Comparison of ENCODE assay signal across 1 cellular context in the genomic region with DNA sequence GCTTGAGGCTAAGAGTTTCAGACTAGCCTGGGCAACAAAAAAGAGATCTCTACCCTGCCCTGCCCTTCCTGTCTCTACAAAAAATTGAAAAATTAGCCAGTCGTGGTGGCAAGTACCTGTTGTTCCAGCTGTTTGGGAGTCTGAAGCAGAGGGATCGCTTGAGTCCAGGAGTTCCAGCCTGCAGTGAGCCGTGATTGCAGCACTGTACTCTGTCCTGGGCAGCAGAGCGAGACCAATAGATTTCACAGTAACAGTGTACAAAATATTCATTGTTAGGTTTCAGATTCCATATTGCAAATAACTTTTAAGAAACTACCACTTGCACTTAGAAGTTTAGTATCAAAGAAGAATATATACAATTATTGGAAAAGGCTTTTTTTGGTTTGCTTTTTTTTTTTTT.
TF ChIP-seq lines count a peak whose summit lies in the region.

No MANE protein-coding gene starts in this region.

TF ChIP-seq in HepG2, 621 proteins besides CTCF, POLR2A, EP300 and RAD21 (continued from another document):
- TF ChIP-seq, protein P1, sequence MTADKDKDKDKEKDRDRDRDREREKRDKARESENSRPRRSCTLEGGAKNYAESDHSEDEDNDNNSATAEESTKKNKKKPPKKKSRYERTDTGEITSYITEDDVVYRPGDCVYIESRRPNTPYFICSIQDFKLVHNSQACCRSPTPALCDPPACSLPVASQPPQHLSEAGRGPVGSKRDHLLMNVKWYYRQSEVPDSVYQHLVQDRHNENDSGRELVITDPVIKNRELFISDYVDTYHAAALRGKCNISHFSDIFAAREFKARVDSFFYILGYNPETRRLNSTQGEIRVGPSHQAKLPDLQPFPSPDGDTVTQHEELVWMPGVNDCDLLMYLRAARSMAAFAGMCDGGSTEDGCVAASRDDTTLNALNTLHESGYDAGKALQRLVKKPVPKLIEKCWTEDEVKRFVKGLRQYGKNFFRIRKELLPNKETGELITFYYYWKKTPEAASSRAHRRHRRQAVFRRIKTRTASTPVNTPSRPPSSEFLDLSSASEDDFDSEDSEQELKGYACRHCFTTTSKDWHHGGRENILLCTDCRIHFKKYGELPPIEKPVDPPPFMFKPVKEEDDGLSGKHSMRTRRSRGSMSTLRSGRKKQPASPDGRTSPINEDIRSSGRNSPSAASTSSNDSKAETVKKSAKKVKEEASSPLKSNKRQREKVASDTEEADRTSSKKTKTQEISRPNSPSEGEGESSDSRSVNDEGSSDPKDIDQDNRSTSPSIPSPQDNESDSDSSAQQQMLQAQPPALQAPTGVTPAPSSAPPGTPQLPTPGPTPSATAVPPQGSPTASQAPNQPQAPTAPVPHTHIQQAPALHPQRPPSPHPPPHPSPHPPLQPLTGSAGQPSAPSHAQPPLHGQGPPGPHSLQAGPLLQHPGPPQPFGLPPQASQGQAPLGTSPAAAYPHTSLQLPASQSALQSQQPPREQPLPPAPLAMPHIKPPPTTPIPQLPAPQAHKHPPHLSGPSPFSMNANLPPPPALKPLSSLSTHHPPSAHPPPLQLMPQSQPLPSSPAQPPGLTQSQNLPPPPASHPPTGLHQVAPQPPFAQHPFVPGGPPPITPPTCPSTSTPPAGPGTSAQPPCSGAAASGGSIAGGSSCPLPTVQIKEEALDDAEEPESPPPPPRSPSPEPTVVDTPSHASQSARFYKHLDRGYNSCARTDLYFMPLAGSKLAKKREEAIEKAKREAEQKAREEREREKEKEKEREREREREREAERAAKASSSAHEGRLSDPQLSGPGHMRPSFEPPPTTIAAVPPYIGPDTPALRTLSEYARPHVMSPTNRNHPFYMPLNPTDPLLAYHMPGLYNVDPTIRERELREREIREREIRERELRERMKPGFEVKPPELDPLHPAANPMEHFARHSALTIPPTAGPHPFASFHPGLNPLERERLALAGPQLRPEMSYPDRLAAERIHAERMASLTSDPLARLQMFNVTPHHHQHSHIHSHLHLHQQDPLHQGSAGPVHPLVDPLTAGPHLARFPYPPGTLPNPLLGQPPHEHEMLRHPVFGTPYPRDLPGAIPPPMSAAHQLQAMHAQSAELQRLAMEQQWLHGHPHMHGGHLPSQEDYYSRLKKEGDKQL (CRISPR knock-in tag; IDR thresholded peaks at IDR 0.05; ENCODE audit: low read depth), result no peak
- TF ChIP-seq CBX2 (IDR thresholded peaks at IDR 0.05; ENCODE audit: low read depth, low read length) (no peak), CBX2 (CRISPR knock-in tag; IDR thresholded peaks at IDR 0.05; ENCODE audit: low read depth) (no peak), ZNF720 (CRISPR knock-in tag; IDR thresholded peaks at IDR 0.05) (no peak), CBX1 (IDR thresholded peaks at IDR 0.05; ENCODE audit: low read depth) (no peak), ZNF264 (CRISPR knock-in tag; IDR thresholded peaks at IDR 0.05) (no peak), SRSF1 (optimal IDR thresholded peaks at IDR 0.05; ENCODE audit: low read depth, low read length) (no peak), TBP (CRISPR knock-in tag; IDR thresholded peaks at IDR 0.05) (no peak)
- TF ChIP-seq, protein P2, sequence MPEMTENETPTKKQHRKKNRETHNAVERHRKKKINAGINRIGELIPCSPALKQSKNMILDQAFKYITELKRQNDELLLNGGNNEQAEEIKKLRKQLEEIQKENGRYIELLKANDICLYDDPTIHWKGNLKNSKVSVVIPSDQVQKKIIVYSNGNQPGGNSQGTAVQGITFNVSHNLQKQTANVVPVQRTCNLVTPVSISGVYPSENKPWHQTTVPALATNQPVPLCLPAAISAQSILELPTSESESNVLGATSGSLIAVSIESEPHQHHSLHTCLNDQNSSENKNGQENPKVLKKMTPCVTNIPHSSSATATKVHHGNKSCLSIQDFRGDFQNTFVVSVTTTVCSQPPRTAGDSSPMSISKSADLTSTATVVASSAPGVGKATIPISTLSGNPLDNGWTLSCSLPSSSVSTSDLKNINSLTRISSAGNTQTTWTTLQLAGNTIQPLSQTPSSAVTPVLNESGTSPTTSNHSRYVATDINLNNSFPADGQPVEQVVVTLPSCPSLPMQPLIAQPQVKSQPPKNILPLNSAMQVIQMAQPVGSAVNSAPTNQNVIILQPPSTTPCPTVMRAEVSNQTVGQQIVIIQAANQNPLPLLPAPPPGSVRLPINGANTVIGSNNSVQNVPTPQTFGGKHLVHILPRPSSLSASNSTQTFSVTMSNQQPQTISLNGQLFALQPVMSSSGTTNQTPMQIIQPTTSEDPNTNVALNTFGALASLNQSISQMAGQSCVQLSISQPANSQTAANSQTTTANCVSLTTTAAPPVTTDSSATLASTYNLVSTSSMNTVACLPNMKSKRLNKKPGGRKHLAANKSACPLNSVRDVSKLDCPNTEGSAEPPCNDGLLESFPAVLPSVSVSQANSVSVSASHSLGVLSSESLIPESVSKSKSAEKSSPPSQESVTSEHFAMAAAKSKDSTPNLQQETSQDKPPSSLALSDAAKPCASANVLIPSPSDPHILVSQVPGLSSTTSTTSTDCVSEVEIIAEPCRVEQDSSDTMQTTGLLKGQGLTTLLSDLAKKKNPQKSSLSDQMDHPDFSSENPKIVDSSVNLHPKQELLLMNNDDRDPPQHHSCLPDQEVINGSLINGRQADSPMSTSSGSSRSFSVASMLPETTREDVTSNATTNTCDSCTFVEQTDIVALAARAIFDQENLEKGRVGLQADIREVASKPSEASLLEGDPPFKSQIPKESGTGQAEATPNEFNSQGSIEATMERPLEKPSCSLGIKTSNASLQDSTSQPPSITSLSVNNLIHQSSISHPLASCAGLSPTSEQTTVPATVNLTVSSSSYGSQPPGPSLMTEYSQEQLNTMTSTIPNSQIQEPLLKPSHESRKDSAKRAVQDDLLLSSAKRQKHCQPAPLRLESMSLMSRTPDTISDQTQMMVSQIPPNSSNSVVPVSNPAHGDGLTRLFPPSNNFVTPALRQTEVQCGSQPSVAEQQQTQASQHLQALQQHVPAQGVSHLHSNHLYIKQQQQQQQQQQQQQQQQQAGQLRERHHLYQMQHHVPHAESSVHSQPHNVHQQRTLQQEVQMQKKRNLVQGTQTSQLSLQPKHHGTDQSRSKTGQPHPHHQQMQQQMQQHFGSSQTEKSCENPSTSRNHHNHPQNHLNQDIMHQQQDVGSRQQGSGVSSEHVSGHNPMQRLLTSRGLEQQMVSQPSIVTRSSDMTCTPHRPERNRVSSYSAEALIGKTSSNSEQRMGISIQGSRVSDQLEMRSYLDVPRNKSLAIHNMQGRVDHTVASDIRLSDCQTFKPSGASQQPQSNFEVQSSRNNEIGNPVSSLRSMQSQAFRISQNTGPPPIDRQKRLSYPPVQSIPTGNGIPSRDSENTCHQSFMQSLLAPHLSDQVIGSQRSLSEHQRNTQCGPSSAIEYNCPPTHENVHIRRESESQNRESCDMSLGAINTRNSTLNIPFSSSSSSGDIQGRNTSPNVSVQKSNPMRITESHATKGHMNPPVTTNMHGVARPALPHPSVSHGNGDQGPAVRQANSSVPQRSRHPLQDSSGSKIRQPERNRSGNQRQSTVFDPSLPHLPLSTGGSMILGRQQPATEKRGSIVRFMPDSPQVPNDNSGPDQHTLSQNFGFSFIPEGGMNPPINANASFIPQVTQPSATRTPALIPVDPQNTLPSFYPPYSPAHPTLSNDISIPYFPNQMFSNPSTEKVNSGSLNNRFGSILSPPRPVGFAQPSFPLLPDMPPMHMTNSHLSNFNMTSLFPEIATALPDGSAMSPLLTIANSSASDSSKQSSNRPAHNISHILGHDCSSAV (CRISPR knock-in tag; IDR thresholded peaks at IDR 0.05; ENCODE audit: borderline replicate concordance), result no peak
- TF ChIP-seq, protein P3, sequence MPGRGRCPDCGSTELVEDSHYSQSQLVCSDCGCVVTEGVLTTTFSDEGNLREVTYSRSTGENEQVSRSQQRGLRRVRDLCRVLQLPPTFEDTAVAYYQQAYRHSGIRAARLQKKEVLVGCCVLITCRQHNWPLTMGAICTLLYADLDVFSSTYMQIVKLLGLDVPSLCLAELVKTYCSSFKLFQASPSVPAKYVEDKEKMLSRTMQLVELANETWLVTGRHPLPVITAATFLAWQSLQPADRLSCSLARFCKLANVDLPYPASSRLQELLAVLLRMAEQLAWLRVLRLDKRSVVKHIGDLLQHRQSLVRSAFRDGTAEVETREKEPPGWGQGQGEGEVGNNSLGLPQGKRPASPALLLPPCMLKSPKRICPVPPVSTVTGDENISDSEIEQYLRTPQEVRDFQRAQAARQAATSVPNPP (CRISPR knock-in tag; IDR thresholded peaks at IDR 0.05), result no peak
